In the genomic region with DNA sequence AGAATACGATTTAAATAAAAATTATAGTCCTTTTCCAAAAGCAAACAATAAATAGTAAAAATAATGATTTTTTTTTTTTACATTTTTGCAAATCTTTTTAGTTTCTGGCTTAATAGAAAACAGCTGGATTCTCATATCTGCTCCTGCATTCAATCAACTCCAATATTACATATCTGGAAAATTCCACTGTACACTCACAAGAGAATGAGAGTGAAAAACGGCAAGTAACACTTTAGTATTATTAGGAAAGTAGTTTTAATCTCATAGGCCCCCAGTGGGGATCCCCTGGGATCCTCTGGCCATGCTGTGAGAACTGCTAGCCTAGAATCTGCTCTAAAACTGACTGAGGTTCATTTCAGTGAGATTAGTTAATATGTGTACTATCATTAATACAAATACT, we compare ENCODE assay signal across 23 cellular contexts.
"Had no signal": no experiment of that assay in that cellular context is flagged by ENCODE, and none has a peak within 500 bp of the region (broad histone marks: within the 10 kb centered on the region; RNA-seq: fewer than 3 reads in every experiment).

No MANE protein-coding gene starts in this region.

- H3K27me3 ChIP-seq: dorsolateral prefrontal cortex, esophagus squamous epithelium, stomach, suprapubic skin, tibial nerve had no signal

- DNase-seq: activated CD4-positive, alpha-beta T cell treated with anti-CD3 and anti-CD28 coated beads, Interleukin-2, amount 50 U/mL, for 48 hours; activated CD8-positive, alpha-beta memory T cell treated with anti-CD3 and anti-CD28 coated beads, Interleukin-2, amount 50 U/mL, for 48 hours; activated naive CD4-positive, alpha-beta T cell; activated T-cell treated with anti-CD3 and anti-CD28 coated beads, Interleukin-2, amount 50 U/mL, for 4 hours; dorsolateral prefrontal cortex; effector memory CD8-positive, alpha-beta T cell; esophagus squamous epithelium; foreskin melanocyte; hypothalamus; mucosa of descending colon; naive B cell; occipital lobe; stimulated activated CD4-positive, alpha-beta T cell treated with anti-CD3 and anti-CD28 coated beads, Interleukin-15, amount 100 ng/mL, for 24 hours; stomach; T-helper 1 cell had no signal

- H3K4me3 ChIP-seq: dorsolateral prefrontal cortex, esophagus squamous epithelium, mucosa of descending colon, smooth muscle cell, stomach, suprapubic skin, tibial nerve had no signal

- H3K9me3 ChIP-seq: esophagus squamous epithelium, mucosa of descending colon, stomach, suprapubic skin, tibial nerve had no signal

- H3K27ac ChIP-seq: dorsolateral prefrontal cortex, esophagus squamous epithelium, stomach, suprapubic skin, tibial nerve had no signal

- H3K4me1 ChIP-seq: esophagus squamous epithelium, suprapubic skin, tibial nerve had no signal

- FAIRE-seq: astrocyte, islet of Langerhans had no signal

- ATAC-seq: activated T-cell treated with anti-CD3 and anti-CD28 coated beads, Interleukin-2, amount 50 U/mL, for 4 hours; effector memory CD8-positive, alpha-beta T cell; mucosa of descending colon; sciatic nerve; stimulated activated memory B cell treated with anti-CD40 and anti-IgM and Interleukin-4, amounts not matched to agents 10 μg/mL and 1 μg/mL and 100 μg/mL, for 72 hours; WTC11 had no signal

- H3K36me3 ChIP-seq: esophagus squamous epithelium, stomach, suprapubic skin, tibial nerve had no signal
